In genomic region chr4:82547850-82548249, GRCh38 we compare ENCODE assay signal across 1 cellular context. TPM values are rescaled to one million over a fixed set of nuclear protein-coding genes. Genes with fewer than 3 reads are reported as not detected.
"Had no signal": no experiment of that assay in that cellular context is flagged by ENCODE, and none has a peak within 500 bp of the region (broad histone marks: within the 10 kb centered on the region; RNA-seq: fewer than 3 reads in every experiment).

No MANE protein-coding gene starts in this region.

RNA-seq across cellular contexts. Expression of gene TMEM150C, which starts 13.9 kb away (rescaled TPM):
- total RNA-seq: HFFc6 had no signal
